ENCODE assay signal across 20 cellular contexts in genomic region chr1:234683127-234683855, GRCh38.
DNase-seq lines count a peak whose midpoint lies in the region; ATAC-seq and TF ChIP-seq lines count a peak whose summit lies in the region.
"Had no signal": no experiment of that assay in that cellular context is flagged by ENCODE, and none has a peak within 500 bp of the region (broad histone marks: within the 10 kb centered on the region; RNA-seq: fewer than 3 reads in every experiment).

No MANE protein-coding gene starts in this region.

- H3K27me3 ChIP-seq in adipocyte (replicated peaks; ENCODE audit: control insufficient read depth, insufficient read depth, low read length) (no peaks in the 10 kb centered on the region), heart left ventricle (no peaks in the 10 kb centered on the region), muscle layer of duodenum (ENCODE audit: low read depth, low read length) (no peaks in the 10 kb centered on the region), testis (no peaks in the 10 kb centered on the region)
- H3K27me3 ChIP-seq: BE2C, neural progenitor cell had no signal

- peak overlapping the region in 10 of 12 donors; percentile 24 to 77 (median 64) for H3K27ac ChIP-seq in heart left ventricle
- peak overlapping the region; percentile 35 for H3K27ac ChIP-seq in muscle layer of duodenum (ENCODE audit: low read length)
- peak overlapping the region; percentile 53 to 77 for H3K27ac ChIP-seq in testis
- H3K27ac ChIP-seq: neural progenitor cell, VCaP had no signal

- DNase-seq in adipocyte (ENCODE audit: low read depth) (no peak), heart left ventricle (no peak), testis (peak; percentile 45), NCI-H2107 (lab: John Stamatoyannopoulos, UW) (no peak), midbrain (lab: John Stamatoyannopoulos, UW) (no peak)
- no peak for DNase-seq in stimulated activated CD4-positive, alpha-beta T cell treated with anti-CD3 and anti-CD28 coated beads, Interleukin-4, amount 100 ng/mL, for 1 hour
- DNase-seq: activated CD4-positive, alpha-beta memory T cell treated with anti-CD3 and anti-CD28 coated beads, Interleukin-2, amount 10 ng/mL, durations not matched to agents 7 days and 5 days; activated naive CD4-positive, alpha-beta T cell treated with anti-CD3 and anti-CD28 coated beads, Interleukin-2, amount 10 ng/mL, durations not matched to agents 7 days and 5 days; activated T-cell treated with anti-CD3 and anti-CD28 coated beads, Interleukin-2, amount 50 U/mL, for 24 hours; BE2C; cortex of kidney; foreskin melanocyte; GDM1; KG1; NCI-H2029; stimulated activated CD4-positive, alpha-beta T cell treated with anti-CD3 and anti-CD28 coated beads, Interleukin-2, amount 100 ng/mL, for 24 hours had no signal

- no peaks in the 10 kb centered on the region for H3K36me3 ChIP-seq in adipocyte (ENCODE audit: control insufficient read depth, insufficient read depth, low read length, severe bottlenecking)
- no peaks in the 10 kb centered on the region for H3K36me3 ChIP-seq in heart left ventricle
- H3K36me3 ChIP-seq in muscle layer of duodenum (ENCODE audit: control insufficient read depth in 1 of 2, insufficient read depth in 2 of 2, low read length in 2 of 2): no peaks in the 10 kb centered on the region
- H3K36me3 ChIP-seq in testis (ENCODE audit: low read depth, missing control alignments): no peaks in the 10 kb centered on the region
- H3K36me3 ChIP-seq: BE2C, neural progenitor cell had no signal

- WGBS in heart left ventricle, 4 donors: 91 to 98% (median 96%) methylated on average over 2 of the region's 2 CpGs
- 75 to 84% methylated on average over 2 of the region's 2 CpGs for WGBS in testis, 2 donors

- peak in 2 of 4 donors; percentile 9 to 38 for ATAC-seq in heart left ventricle
- no peak for ATAC-seq in HG02840 (IDR thresholded peaks at IDR 0.05; ENCODE audit: low FRiP score, unreplicated experiment)

- H3K4me1 ChIP-seq in adipocyte (ENCODE audit: control insufficient read depth, insufficient read depth, low read length) (peaks cover 20% of the 10 kb centered on the region), heart left ventricle (peaks cover 0 to 20% (median 11%) of the 10 kb centered on the region in 12 donors), muscle layer of duodenum (ENCODE audit: control insufficient read depth in 1 of 2, insufficient read depth in 2 of 2, low read length in 2 of 2) (peaks cover 0 to 17% of the 10 kb centered on the region in 2 donors), testis (peaks cover 17% of the 10 kb centered on the region)
- H3K4me1 ChIP-seq: BE2C, neural progenitor cell had no signal

- H3K9me3 ChIP-seq in adipocyte (ENCODE audit: control insufficient read depth, low read length) (peaks cover 6% of the 10 kb centered on the region), heart left ventricle (peaks cover 0 to 12% (median 0%) of the 10 kb centered on the region in 12 donors), muscle layer of duodenum (ENCODE audit: control insufficient read depth in 1 of 2, low read length in 2 of 2) (no peaks in the 10 kb centered on the region), testis (no peaks in the 10 kb centered on the region)
- H3K9me3 ChIP-seq: BE2C had no signal

- TF ChIP-seq CTCF in heart left ventricle (IDR thresholded peaks at IDR 0.05) (no peak), testis (IDR thresholded peaks at IDR 0.05) (no peak)

- H3K4me3 ChIP-seq in adipocyte (ENCODE audit: low read length) (no peak overlapping the region), heart left ventricle (no peak overlapping the region), muscle layer of duodenum (ENCODE audit: low read depth in 1 of 2, low read length in 2 of 2) (no peak overlapping the region), testis (no peak overlapping the region)
- H3K4me3 ChIP-seq: neural progenitor cell had no signal

- intact Hi-C loops in heart left ventricle (cut with DNase I): loop anchor here in 1 of 10 donors (5.0 kb wide), 1 partner anchor 34 kb away; no protein-coding TSS in a partner anchor
- intact Hi-C loops in testis (cut with DNase I; ENCODE audit: low total_unique reads): no loop called here

- no peak for TF ChIP-seq POLR2A in heart left ventricle (IDR thresholded peaks at IDR 0.05)
- TF ChIP-seq POLR2A in testis (IDR thresholded peaks at IDR 0.05): no peak

- peak overlapping the region; percentile 65 for H3K9ac ChIP-seq in adipocyte (ENCODE audit: low read length)
- H3K9ac ChIP-seq: neural progenitor cell had no signal
